ENCODE assay signal across 1 cellular context in the genomic region with DNA sequence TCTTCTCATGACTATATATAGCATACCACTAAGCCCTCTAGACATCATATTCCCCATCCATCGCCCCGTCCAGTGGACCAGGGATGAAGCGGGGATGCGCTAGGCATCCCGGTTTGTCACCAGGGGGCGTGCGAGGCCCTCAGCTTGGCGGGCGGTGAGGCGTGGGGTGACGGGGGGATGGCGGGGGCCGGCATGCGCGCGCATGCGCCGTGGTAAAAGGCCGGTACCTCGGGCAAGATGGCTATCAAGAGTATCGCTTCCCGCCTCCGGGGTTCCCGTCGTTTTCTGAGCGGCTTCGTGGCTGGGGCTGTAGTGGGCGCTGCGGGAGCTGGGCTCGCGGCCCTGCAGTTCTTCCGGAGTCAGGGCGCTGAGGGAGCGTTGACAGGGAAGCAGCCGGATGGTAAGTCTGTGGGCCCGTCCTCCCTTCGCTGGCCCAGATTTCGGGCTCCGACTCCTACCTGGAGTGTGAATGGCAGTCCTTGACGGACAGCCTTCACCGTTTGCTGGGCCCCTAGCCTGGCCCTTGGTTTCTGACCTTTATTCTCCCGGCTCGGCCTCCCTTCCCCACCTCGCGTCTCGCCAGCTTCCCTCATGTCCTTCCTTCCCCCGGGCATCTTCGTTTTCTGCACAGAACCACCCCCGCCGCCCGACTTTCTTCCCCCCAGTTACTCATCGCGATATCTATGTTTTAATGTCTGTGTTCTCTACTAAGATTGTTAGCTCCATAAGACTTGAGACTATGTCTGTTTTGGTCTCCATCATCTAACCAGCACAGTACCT.
TF ChIP-seq lines count a peak whose summit lies in the region.

A gene with protein sequence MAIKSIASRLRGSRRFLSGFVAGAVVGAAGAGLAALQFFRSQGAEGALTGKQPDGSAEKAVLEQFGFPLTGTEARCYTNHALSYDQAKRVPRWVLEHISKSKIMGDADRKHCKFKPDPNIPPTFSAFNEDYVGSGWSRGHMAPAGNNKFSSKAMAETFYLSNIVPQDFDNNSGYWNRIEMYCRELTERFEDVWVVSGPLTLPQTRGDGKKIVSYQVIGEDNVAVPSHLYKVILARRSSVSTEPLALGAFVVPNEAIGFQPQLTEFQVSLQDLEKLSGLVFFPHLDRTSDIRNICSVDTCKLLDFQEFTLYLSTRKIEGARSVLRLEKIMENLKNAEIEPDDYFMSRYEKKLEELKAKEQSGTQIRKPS (plus strand): TSS at position 210 of the 780 bp plus-strand sequence. CDS start 28 bp downstream, at position 238.

TF ChIP-seq in HepG2, 621 proteins besides CTCF, POLR2A, EP300 and RAD21 (continues in another document):
- TF ChIP-seq, protein P1, sequence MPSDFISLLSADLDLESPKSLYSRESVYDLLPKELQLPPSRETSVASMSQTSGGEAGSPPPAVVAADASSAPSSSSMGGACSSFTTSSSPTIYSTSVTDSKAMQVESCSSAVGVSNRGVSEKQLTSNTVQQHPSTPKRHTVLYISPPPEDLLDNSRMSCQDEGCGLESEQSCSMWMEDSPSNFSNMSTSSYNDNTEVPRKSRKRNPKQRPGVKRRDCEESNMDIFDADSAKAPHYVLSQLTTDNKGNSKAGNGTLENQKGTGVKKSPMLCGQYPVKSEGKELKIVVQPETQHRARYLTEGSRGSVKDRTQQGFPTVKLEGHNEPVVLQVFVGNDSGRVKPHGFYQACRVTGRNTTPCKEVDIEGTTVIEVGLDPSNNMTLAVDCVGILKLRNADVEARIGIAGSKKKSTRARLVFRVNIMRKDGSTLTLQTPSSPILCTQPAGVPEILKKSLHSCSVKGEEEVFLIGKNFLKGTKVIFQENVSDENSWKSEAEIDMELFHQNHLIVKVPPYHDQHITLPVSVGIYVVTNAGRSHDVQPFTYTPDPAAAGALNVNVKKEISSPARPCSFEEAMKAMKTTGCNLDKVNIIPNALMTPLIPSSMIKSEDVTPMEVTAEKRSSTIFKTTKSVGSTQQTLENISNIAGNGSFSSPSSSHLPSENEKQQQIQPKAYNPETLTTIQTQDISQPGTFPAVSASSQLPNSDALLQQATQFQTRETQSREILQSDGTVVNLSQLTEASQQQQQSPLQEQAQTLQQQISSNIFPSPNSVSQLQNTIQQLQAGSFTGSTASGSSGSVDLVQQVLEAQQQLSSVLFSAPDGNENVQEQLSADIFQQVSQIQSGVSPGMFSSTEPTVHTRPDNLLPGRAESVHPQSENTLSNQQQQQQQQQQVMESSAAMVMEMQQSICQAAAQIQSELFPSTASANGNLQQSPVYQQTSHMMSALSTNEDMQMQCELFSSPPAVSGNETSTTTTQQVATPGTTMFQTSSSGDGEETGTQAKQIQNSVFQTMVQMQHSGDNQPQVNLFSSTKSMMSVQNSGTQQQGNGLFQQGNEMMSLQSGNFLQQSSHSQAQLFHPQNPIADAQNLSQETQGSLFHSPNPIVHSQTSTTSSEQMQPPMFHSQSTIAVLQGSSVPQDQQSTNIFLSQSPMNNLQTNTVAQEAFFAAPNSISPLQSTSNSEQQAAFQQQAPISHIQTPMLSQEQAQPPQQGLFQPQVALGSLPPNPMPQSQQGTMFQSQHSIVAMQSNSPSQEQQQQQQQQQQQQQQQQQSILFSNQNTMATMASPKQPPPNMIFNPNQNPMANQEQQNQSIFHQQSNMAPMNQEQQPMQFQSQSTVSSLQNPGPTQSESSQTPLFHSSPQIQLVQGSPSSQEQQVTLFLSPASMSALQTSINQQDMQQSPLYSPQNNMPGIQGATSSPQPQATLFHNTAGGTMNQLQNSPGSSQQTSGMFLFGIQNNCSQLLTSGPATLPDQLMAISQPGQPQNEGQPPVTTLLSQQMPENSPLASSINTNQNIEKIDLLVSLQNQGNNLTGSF (CRISPR knock-in tag; IDR thresholded peaks at IDR 0.05) = peak; percentile 56; the same call in 1 of the 2 replicates
- TF ChIP-seq ZNF501 (CRISPR knock-in tag; IDR thresholded peaks at IDR 0.05) (peak; percentile 87; the same call in 1 of the 2 replicates), ZNF232 (CRISPR knock-in tag; IDR thresholded peaks at IDR 0.05; ENCODE audit: borderline replicate concordance) (no peak), ZNF282 (IDR thresholded peaks at IDR 0.05; ENCODE audit: partially characterized antibody) (no peak), SAP130 (CRISPR knock-in tag; IDR thresholded peaks at IDR 0.05; ENCODE audit: low read depth) (peak; percentile 77), POLR2G (IDR thresholded peaks at IDR 0.05; ENCODE audit: low read depth, low read length) (peak; percentile 79), RCOR2 (CRISPR knock-in tag; IDR thresholded peaks at IDR 0.05) (no peak), MIER3 (CRISPR knock-in tag; IDR thresholded peaks at IDR 0.05; ENCODE audit: borderline replicate concordance) (no peak), NRL (CRISPR knock-in tag; IDR thresholded peaks at IDR 0.05; ENCODE audit: borderline replicate concordance) (peak; percentile 91), ZNF75D (CRISPR knock-in tag; IDR thresholded peaks at IDR 0.05; ENCODE audit: borderline replicate concordance) (no peak), ZNF256 (CRISPR knock-in tag; conservative IDR thresholded peaks at IDR 0.05) (no peak), SMAD9 (CRISPR knock-in tag; IDR thresholded peaks at IDR 0.05) (0 out of 2 replicates have a peak, but pooled peaks have one; percentile 35), ZMYM2 (CRISPR knock-in tag; IDR thresholded peaks at IDR 0.05) (no peak), ZFY (CRISPR knock-in tag; IDR thresholded peaks at IDR 0.05) (peak; percentile 93), HOXA9 (CRISPR knock-in tag; IDR thresholded peaks at IDR 0.05; ENCODE audit: borderline replicate concordance) (no peak), ZNF564 (CRISPR knock-in tag; IDR thresholded peaks at IDR 0.05) (0 out of 2 replicates have a peak, but pooled peaks have one; percentile 43), MEIS1 (CRISPR knock-in tag; IDR thresholded peaks at IDR 0.05; ENCODE audit: borderline replicate concordance) (peak; percentile 18; the same call in 1 of the 2 replicates), ZNF557 (CRISPR knock-in tag; IDR thresholded peaks at IDR 0.05) (0 out of 2 replicates have a peak, but pooled peaks have one; percentile 36), GPN1 (CRISPR knock-in tag; IDR thresholded peaks at IDR 0.05; ENCODE audit: borderline replicate concordance) (no peak), KDM4B (CRISPR knock-in tag; IDR thresholded peaks at IDR 0.05) (no peak; the same call in 1 of the 2 replicates), KDM6A (CRISPR knock-in tag; IDR thresholded peaks at IDR 0.05; ENCODE audit: low read depth) (no peak), FOSL2 (CRISPR knock-in tag; IDR thresholded peaks at IDR 0.05) (peak; percentile 33; the same call in 1 of the 2 replicates), JUND (CRISPR knock-in tag; IDR thresholded peaks at IDR 0.05) (peak; percentile 54), JARID2 (CRISPR knock-in tag; IDR thresholded peaks at IDR 0.05; ENCODE audit: insufficient replicate concordance) (no peak), ZNF547 (CRISPR knock-in tag; IDR thresholded peaks at IDR 0.05) (no peak), ZFP41 (CRISPR knock-in tag; IDR thresholded peaks at IDR 0.05; ENCODE audit: borderline replicate concordance) (no peak), ZMYM3 (CRISPR knock-in tag; IDR thresholded peaks at IDR 0.05) (no peak), XBP1 (CRISPR knock-in tag; IDR thresholded peaks at IDR 0.05) (no peak), ZNF136 (CRISPR knock-in tag; IDR thresholded peaks at IDR 0.05; ENCODE audit: low read depth) (no peak), RNF2 (conservative IDR thresholded peaks at IDR 0.05; ENCODE audit: low read depth) (0 out of 2 replicates have a peak, but pooled peaks have one; percentile 59), HDAC2 (CRISPR knock-in tag; IDR thresholded peaks at IDR 0.05) (peak; percentile 11; the same call in 1 of the 2 replicates), AKAP8 (CRISPR knock-in tag; IDR thresholded peaks at IDR 0.05) (peak; percentile 62; the same call in 1 of the 2 replicates), ARNT2 (CRISPR knock-in tag; IDR thresholded peaks at IDR 0.05; ENCODE audit: low read depth) (peak; percentile 81), ZMYM4 (CRISPR knock-in tag; IDR thresholded peaks at IDR 0.05) (peak; percentile 76), BCL6 (CRISPR knock-in tag; IDR thresholded peaks at IDR 0.05) (no peak), FOXC1 (CRISPR knock-in tag; IDR thresholded peaks at IDR 0.05; ENCODE audit: borderline replicate concordance) (peak; percentile 71; the same call in 1 of the 2 replicates)
- TF ChIP-seq, protein P2, sequence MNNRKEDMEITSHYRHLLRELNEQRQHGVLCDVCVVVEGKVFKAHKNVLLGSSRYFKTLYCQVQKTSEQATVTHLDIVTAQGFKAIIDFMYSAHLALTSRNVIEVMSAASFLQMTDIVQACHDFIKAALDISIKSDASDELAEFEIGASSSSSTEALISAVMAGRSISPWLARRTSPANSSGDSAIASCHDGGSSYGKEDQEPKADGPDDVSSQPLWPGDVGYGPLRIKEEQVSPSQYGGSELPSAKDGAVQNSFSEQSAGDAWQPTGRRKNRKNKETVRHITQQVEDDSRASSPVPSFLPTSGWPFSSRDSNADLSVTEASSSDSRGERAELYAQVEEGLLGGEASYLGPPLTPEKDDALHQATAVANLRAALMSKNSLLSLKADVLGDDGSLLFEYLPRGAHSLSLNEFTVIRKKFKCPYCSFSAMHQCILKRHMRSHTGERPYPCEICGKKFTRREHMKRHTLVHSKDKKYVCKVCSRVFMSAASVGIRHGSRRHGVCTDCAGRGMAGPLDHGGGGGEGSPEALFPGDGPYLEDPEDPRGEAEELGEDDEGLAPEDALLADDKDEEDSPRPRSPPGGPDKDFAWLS (CRISPR knock-in tag; IDR thresholded peaks at IDR 0.05; ENCODE audit: borderline replicate concordance) = no peak
- TF ChIP-seq, protein P3, sequence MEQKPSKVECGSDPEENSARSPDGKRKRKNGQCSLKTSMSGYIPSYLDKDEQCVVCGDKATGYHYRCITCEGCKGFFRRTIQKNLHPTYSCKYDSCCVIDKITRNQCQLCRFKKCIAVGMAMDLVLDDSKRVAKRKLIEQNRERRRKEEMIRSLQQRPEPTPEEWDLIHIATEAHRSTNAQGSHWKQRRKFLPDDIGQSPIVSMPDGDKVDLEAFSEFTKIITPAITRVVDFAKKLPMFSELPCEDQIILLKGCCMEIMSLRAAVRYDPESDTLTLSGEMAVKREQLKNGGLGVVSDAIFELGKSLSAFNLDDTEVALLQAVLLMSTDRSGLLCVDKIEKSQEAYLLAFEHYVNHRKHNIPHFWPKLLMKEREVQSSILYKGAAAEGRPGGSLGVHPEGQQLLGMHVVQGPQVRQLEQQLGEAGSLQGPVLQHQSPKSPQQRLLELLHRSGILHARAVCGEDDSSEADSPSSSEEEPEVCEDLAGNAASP (CRISPR knock-in tag; IDR thresholded peaks at IDR 0.05; ENCODE audit: borderline replicate concordance) = 0 out of 2 replicates have a peak, but pooled peaks have one; percentile 18
- TF ChIP-seq, protein P4, sequence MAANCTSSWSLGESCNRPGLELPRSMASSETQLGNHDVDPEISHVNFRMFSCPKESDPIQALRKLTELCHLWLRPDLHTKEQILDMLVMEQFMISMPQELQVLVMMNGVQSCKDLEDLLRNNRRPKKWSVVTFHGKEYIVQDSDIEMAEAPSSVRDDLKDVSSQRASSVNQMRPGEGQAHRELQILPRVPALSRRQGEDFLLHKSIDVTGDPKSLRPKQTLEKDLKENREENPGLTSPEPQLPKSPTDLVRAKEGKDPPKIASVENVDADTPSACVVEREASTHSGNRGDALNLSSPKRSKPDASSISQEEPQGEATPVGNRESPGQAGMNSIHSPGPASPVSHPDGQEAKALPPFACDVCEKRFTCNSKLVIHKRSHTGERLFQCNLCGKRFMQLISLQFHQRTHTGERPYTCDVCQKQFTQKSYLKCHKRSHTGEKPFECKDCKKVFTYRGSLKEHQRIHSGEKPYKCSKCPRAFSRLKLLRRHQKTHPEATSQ (CRISPR knock-in tag; IDR thresholded peaks at IDR 0.05; ENCODE audit: borderline replicate concordance) = peak; percentile 59; the same call in 1 of the 2 replicates
- TF ChIP-seq, protein P5, sequence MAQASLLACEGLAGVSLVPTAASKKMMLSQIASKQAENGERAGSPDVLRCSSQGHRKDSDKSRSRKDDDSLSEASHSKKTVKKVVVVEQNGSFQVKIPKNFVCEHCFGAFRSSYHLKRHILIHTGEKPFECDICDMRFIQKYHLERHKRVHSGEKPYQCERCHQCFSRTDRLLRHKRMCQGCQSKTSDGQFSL (CRISPR knock-in tag; IDR thresholded peaks at IDR 0.05) = no peak
- TF ChIP-seq, protein P6, sequence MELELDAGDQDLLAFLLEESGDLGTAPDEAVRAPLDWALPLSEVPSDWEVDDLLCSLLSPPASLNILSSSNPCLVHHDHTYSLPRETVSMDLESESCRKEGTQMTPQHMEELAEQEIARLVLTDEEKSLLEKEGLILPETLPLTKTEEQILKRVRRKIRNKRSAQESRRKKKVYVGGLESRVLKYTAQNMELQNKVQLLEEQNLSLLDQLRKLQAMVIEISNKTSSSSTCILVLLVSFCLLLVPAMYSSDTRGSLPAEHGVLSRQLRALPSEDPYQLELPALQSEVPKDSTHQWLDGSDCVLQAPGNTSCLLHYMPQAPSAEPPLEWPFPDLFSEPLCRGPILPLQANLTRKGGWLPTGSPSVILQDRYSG (CRISPR knock-in tag; IDR thresholded peaks at IDR 0.05) = no peak
- TF ChIP-seq, protein P7, sequence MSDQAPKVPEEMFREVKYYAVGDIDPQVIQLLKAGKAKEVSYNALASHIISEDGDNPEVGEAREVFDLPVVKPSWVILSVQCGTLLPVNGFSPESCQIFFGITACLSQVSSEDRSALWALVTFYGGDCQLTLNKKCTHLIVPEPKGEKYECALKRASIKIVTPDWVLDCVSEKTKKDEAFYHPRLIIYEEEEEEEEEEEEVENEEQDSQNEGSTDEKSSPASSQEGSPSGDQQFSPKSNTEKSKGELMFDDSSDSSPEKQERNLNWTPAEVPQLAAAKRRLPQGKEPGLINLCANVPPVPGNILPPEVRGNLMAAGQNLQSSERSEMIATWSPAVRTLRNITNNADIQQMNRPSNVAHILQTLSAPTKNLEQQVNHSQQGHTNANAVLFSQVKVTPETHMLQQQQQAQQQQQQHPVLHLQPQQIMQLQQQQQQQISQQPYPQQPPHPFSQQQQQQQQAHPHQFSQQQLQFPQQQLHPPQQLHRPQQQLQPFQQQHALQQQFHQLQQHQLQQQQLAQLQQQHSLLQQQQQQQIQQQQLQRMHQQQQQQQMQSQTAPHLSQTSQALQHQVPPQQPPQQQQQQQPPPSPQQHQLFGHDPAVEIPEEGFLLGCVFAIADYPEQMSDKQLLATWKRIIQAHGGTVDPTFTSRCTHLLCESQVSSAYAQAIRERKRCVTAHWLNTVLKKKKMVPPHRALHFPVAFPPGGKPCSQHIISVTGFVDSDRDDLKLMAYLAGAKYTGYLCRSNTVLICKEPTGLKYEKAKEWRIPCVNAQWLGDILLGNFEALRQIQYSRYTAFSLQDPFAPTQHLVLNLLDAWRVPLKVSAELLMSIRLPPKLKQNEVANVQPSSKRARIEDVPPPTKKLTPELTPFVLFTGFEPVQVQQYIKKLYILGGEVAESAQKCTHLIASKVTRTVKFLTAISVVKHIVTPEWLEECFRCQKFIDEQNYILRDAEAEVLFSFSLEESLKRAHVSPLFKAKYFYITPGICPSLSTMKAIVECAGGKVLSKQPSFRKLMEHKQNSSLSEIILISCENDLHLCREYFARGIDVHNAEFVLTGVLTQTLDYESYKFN (CRISPR knock-in tag; conservative IDR thresholded peaks at IDR 0.05) = 0 out of 2 replicates have a peak, but pooled peaks have one; percentile 22
- TF ChIP-seq, protein P8, sequence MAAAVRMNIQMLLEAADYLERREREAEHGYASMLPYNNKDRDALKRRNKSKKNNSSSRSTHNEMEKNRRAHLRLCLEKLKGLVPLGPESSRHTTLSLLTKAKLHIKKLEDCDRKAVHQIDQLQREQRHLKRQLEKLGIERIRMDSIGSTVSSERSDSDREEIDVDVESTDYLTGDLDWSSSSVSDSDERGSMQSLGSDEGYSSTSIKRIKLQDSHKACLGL (CRISPR knock-in tag; IDR thresholded peaks at IDR 0.05) = 0 out of 2 replicates have a peak, but pooled peaks have one; percentile 30
